10 cellular contexts compared by ENCODE assay signal in genomic region chr10:48215148-48215982, GRCh38. TPM values are rescaled to one million over a fixed set of nuclear protein-coding genes. Genes with fewer than 3 reads are reported as not detected.
A peak's percentile ranks its signal among the peaks of the same experiment; 100 is the strongest.
DNase-seq lines count a peak whose midpoint lies in the region; ATAC-seq and TF ChIP-seq lines count a peak whose summit lies in the region.
"Had no signal": no experiment of that assay in that cellular context is flagged by ENCODE, and none has a peak within 500 bp of the region (broad histone marks: within the 10 kb centered on the region; RNA-seq: fewer than 3 reads in every experiment).

No MANE protein-coding gene starts in this region.

- peak; percentile 4 for DNase-seq in COLO829 (ENCODE audit: low spot score)
- peak; percentile 14 to 64 for DNase-seq in NCI-H526 (lab: John Stamatoyannopoulos, UW)
- DNase-seq in activated naive CD8-positive, alpha-beta T cell treated with anti-CD3 and anti-CD28 coated beads, Interleukin-2, amount 50 U/mL, for 24 hours: peak; percentile 55
- DNase-seq in immature natural killer cell: peak in 2 of 3 donors; percentile 2 to 4
- peak; percentile 5 for DNase-seq in stimulated activated CD8-positive, alpha-beta memory T cell treated with anti-CD3 and anti-CD28 coated beads, Interleukin-7, amount 100 ng/mL, for 48 hours (ENCODE audit: extremely low read depth in 1 of 2, low read depth in 1 of 2)
- DNase-seq in ascending aorta (ENCODE audit: low spot score in 2 of 2): no peak
- DNase-seq: naive B cell had no signal

- H3K9me3 Mint-ChIP-seq in activated naive CD8-positive, alpha-beta T cell treated with anti-CD3 and anti-CD28 coated beads, Interleukin-2, amount 50 U/mL, for 24 hours: peaks cover 3% of the 10 kb centered on the region
- H3K9me3 Mint-ChIP-seq in immature natural killer cell: no peaks in the 10 kb centered on the region

- intact Hi-C loops in ascending aorta (cut with DNase I): no loop called here

- H3K9me3 ChIP-seq in ascending aorta: no peaks in the 10 kb centered on the region

- no peaks in the 10 kb centered on the region for H3K36me3 Mint-ChIP-seq in activated naive CD8-positive, alpha-beta T cell treated with anti-CD3 and anti-CD28 coated beads, Interleukin-2, amount 50 U/mL, for 24 hours (ENCODE audit: low read depth)
- no peaks in the 10 kb centered on the region for H3K36me3 Mint-ChIP-seq in immature natural killer cell
- H3K36me3 Mint-ChIP-seq: naive B cell had no signal

- peaks cover 5% of the 10 kb centered on the region for H3K27me3 Mint-ChIP-seq in activated naive CD8-positive, alpha-beta T cell treated with anti-CD3 and anti-CD28 coated beads, Interleukin-2, amount 50 U/mL, for 24 hours
- peaks cover 4 to 9% (median 5%) of the 10 kb centered on the region in 3 donors for H3K27me3 Mint-ChIP-seq in immature natural killer cell (ENCODE audit: low read depth in 3 of 3)

- H3K4me3 Mint-ChIP-seq in activated naive CD8-positive, alpha-beta T cell treated with anti-CD3 and anti-CD28 coated beads, Interleukin-2, amount 50 U/mL, for 24 hours: no peak overlapping the region
- H3K4me3 Mint-ChIP-seq in immature natural killer cell: no peak overlapping the region
- H3K4me3 Mint-ChIP-seq: naive B cell had no signal

- H3K36me3 ChIP-seq in ascending aorta: no peaks in the 10 kb centered on the region
- H3K36me3 ChIP-seq: SJSA1 had no signal

- peak in 1 of 3 experiments; percentile 27 for TF ChIP-seq CTCF in ascending aorta (IDR thresholded peaks at IDR 0.05)

- H3K4me1 Mint-ChIP-seq in activated naive CD8-positive, alpha-beta T cell treated with anti-CD3 and anti-CD28 coated beads, Interleukin-2, amount 50 U/mL, for 24 hours: no peaks in the 10 kb centered on the region
- no peaks in the 10 kb centered on the region for H3K4me1 Mint-ChIP-seq in immature natural killer cell
- H3K4me1 Mint-ChIP-seq: naive B cell had no signal

- no peak overlapping the region for H3K27ac Mint-ChIP-seq in activated naive CD8-positive, alpha-beta T cell treated with anti-CD3 and anti-CD28 coated beads, Interleukin-2, amount 50 U/mL, for 24 hours
- H3K27ac Mint-ChIP-seq in immature natural killer cell: no peak overlapping the region

- ATAC-seq in GM21723 (IDR thresholded peaks at IDR 0.05; ENCODE audit: unreplicated experiment) (peak; percentile 60), GM21447 (IDR thresholded peaks at IDR 0.05; ENCODE audit: unreplicated experiment) (no peak)
- ATAC-seq in activated naive CD8-positive, alpha-beta T cell treated with anti-CD3 and anti-CD28 coated beads, Interleukin-2, amount 50 U/mL, for 24 hours: no peak

- H3K4me1 ChIP-seq in ascending aorta: no peaks in the 10 kb centered on the region
- H3K4me1 ChIP-seq: SJSA1 had no signal

- no peak overlapping the region for H3K27ac ChIP-seq in ascending aorta
- H3K27ac ChIP-seq: SJSA1 had no signal

- H3K27me3 ChIP-seq in ascending aorta: no peaks in the 10 kb centered on the region

- no peak overlapping the region for H3K4me3 ChIP-seq in ascending aorta
- H3K4me3 ChIP-seq: SJSA1 had no signal

RNA-seq across cellular contexts. Expression of gene FRMPD2, which starts 59.1 kb away (rescaled TPM):
- not detected for polyA plus RNA-seq in immature natural killer cell
- total RNA-seq in ascending aorta: not detected

Comparison
In these comparisons a context has a peak if more than half of its experiments do, and no peak if none do; other contexts are left out.
1. DNase-seq: peak in COLO829 (single experiment), NCI-H526 (2 of 2), activated naive CD8-positive, alpha-beta T cell treated with anti-CD3 and anti-CD28 coated beads, Interleukin-2, amount 50 U/mL, for 24 hours (single experiment), immature natural killer cell (2 of 3) and stimulated activated CD8-positive, alpha-beta memory T cell treated with anti-CD3 and anti-CD28 coated beads, Interleukin-7, amount 100 ng/mL, for 48 hours (2 of 2); none in ascending aorta (0 of 2).